2 cellular contexts compared by ENCODE assay signal in genomic region chr2:15081356-15081755, GRCh38.
TF ChIP-seq lines count a peak whose summit lies in the region.

No MANE protein-coding gene starts in this region.

TF ChIP-seq in A549, 52 proteins besides CTCF, POLR2A, EP300 and RAD21 (continued from another document):
- TF ChIP-seq, protein P1, sequence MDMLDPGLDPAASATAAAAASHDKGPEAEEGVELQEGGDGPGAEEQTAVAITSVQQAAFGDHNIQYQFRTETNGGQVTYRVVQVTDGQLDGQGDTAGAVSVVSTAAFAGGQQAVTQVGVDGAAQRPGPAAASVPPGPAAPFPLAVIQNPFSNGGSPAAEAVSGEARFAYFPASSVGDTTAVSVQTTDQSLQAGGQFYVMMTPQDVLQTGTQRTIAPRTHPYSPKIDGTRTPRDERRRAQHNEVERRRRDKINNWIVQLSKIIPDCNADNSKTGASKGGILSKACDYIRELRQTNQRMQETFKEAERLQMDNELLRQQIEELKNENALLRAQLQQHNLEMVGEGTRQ (IDR thresholded peaks at IDR 0.05) = no peak
TF ChIP-seq in A549: peak in this region for 1.

TF ChIP-seq in Ishikawa, 13 proteins besides CTCF, POLR2A, EP300 and RAD21 (continued from another document):
- no peak for TF ChIP-seq CREB1 (IDR thresholded peaks at IDR 0.05; ENCODE audit: low read depth)
- no peak for TF ChIP-seq MAX (IDR thresholded peaks at IDR 0.05)
- TF ChIP-seq TEAD4 (IDR thresholded peaks at IDR 0.05) = no peak
- no peak for TF ChIP-seq REST (IDR thresholded peaks at IDR 0.05; ENCODE audit: low read depth)
